1 cellular context compared by ENCODE assay signal in the genomic region with DNA sequence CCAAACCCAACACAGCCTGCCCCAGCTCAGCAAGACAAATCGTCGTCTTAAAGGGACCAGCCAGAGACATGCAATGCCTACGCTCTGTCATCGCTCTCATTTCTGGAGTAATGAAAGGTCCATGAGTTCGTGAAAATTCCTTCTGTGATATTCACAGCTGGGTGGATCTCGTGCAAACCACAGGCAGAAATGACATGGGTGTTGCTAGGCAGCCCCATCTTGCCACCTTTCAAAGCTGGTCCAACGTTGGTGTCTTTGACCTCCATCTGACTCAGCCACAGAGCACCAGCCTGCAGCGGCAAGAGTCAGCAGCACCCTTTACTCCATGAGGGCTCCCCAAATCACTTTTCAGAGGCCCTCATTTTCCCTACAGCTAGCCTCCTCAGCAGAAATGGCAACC.
TF ChIP-seq lines count a peak whose summit lies in the region.

No MANE protein-coding gene starts in this region.

TF ChIP-seq in H1, 55 proteins besides CTCF, POLR2A, EP300 and RAD21:
- TF ChIP-seq CHD1 (IDR thresholded peaks at IDR 0.05; ENCODE audit: low read depth, low read length) (no peak), USF2 (IDR thresholded peaks at IDR 0.05; ENCODE audit: low read length) (no peak), GABPA (IDR thresholded peaks at IDR 0.05; ENCODE audit: borderline replicate concordance, insufficient read depth, low read length) (no peak), SP1 (IDR thresholded peaks at IDR 0.05; ENCODE audit: low read depth, low read length) (no peak), POU5F1 (IDR thresholded peaks at IDR 0.05; ENCODE audit: low read depth, low read length) (no peak), ATF3 (IDR thresholded peaks at IDR 0.05; ENCODE audit: insufficient read depth, low read depth, low read length) (no peak), BRCA1 (IDR thresholded peaks at IDR 0.05; ENCODE audit: low read depth, low read length) (no peak), CHD7 (IDR thresholded peaks at IDR 0.05; ENCODE audit: insufficient replicate concordance, low read length) (no peak), RNF2 (IDR thresholded peaks at IDR 0.05; ENCODE audit: borderline replicate concordance, low read depth, low read length, missing control alignments, poor library complexity, severe bottlenecking) (no peak), CHD2 (IDR thresholded peaks at IDR 0.05; ENCODE audit: low read length) (no peak), JUN (IDR thresholded peaks at IDR 0.05; ENCODE audit: low read depth, low read length) (no peak), CBX5 (IDR thresholded peaks at IDR 0.05; ENCODE audit: low read depth, low read length) (no peak), KDM1A (IDR thresholded peaks at IDR 0.05; ENCODE audit: borderline replicate concordance, low read length) (no peak), SP2 (IDR thresholded peaks at IDR 0.05; ENCODE audit: low read length) (no peak), HDAC2 (IDR thresholded peaks at IDR 0.05; ENCODE audit: borderline replicate concordance in 1 of 2, low read depth in 2 of 2, low read length in 2 of 2) (no peak), CREB1 (IDR thresholded peaks at IDR 0.05) (no peak), ZNF274 (IDR thresholded peaks at IDR 0.05; ENCODE audit: borderline replicate concordance, extremely low read depth, low read length) (no peak), EGR1 (IDR thresholded peaks at IDR 0.05; ENCODE audit: borderline replicate concordance, low read depth, low read length) (no peak), NANOG (IDR thresholded peaks at IDR 0.05; ENCODE audit: insufficient read depth, low read depth, low read length, poor library complexity, severe bottlenecking) (no peak)
- TF ChIP-seq, protein P1, sequence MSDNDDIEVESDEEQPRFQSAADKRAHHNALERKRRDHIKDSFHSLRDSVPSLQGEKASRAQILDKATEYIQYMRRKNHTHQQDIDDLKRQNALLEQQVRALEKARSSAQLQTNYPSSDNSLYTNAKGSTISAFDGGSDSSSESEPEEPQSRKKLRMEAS (IDR thresholded peaks at IDR 0.05): no peak
